ENCODE assay signal across 8 cellular contexts in genomic region chr19:53906211-53907192, GRCh38. TPM values are rescaled to one million over a fixed set of nuclear protein-coding genes. Genes with fewer than 3 reads are reported as not detected.
DNase-seq lines count a peak whose midpoint lies in the region; ATAC-seq, FAIRE-seq and TF ChIP-seq lines count a peak whose summit lies in the region.

No MANE protein-coding gene starts in this region.

- POLR2A ChIA-PET in T-cell (lab: Charles Lee) = no interaction called here

- no peak overlapping the region for H3K27ac ChIP-seq in ascending aorta

- no peaks in the 10 kb centered on the region for H3K36me3 Mint-ChIP-seq in T-cell

- H3K4me3 ChIP-seq in ascending aorta = no peak overlapping the region
- H3K4me3 ChIP-seq in iPS-15b (ENCODE audit: low read depth, low read length) = peak overlapping the region; percentile 59

- H3K9ac ChIP-seq in iPS-15b (ENCODE audit: low read depth, low read length) = no peak overlapping the region

- H3K27ac Mint-ChIP-seq in T-cell = peak overlapping the region in 1 of 2 donors; percentile 27

- peaks cover 0 to 4% (median 0%) of the 10 kb centered on the region in 3 donors for H3K9me3 Mint-ChIP-seq in T-cell

- FAIRE-seq in GM18507 (lab: Jason Lieb, UNC) = no peak

- peak; percentile 37 for DNase-seq in GM18507 (ENCODE audit: extremely low spot score, insufficient read length, low read depth)
- DNase-seq in T-cell = peak; percentile 22 to 77 (median 60)
- no peak for DNase-seq in ascending aorta (ENCODE audit: low spot score in 2 of 2)
- peak; percentile 61 to 68 for DNase-seq in stimulated activated CD4-positive, alpha-beta T cell treated with anti-CD3 and anti-CD28 coated beads, Interleukin-1b, Interleukin-23, amount 100 ng/mL, for 4 hours (ENCODE audit: low read depth in 2 of 2)

- H3K4me1 ChIP-seq in ascending aorta (peaks cover 0 to 3% of the 10 kb centered on the region in 2 donors), iPS-15b (ENCODE audit: control insufficient read depth, insufficient read depth, low read length) (peaks cover 6% of the 10 kb centered on the region)

- intact Hi-C loops in ascending aorta (cut with DNase I) = no loop called here

- peak; percentile 47 to 80 (median 72) for TF ChIP-seq CTCF in ascending aorta (IDR thresholded peaks at IDR 0.05)

- H3K4me1 Mint-ChIP-seq in T-cell = peaks cover 32 to 46% (median 39%) of the 10 kb centered on the region in 3 donors

- H3K9me3 ChIP-seq in ascending aorta (no peaks in the 10 kb centered on the region), iPS-15b (ENCODE audit: control insufficient read depth, insufficient read depth, low read length) (no peaks in the 10 kb centered on the region)

- H3K27me3 ChIP-seq in ascending aorta (peaks cover 13% of the 10 kb centered on the region), iPS-15b (ENCODE audit: control insufficient read depth, insufficient read depth, low read length) (peaks cover 49% of the 10 kb centered on the region)

- H3K36me3 ChIP-seq in ascending aorta = no peaks in the 10 kb centered on the region
- H3K36me3 ChIP-seq in iPS-15b (ENCODE audit: control insufficient read depth, insufficient read depth, low read length) = no peaks in the 10 kb centered on the region

- H3K27me3 Mint-ChIP-seq in T-cell = peaks cover 71 to 84% of the 10 kb centered on the region in 2 donors

- CTCF ChIA-PET in T-cell (lab: Charles Lee) = interaction anchor here in 1 of 2 donors (0.6 kb wide), 1 partner anchor 48 kb away, joined by 8 read pairs; no protein-coding TSS in a partner anchor

- ATAC-seq in T-cell (replicated peaks in 1 of 4) = peak; percentile 61 to 78 (median 72)
- ATAC-seq in GM18502 (IDR thresholded peaks at IDR 0.05; ENCODE audit: poor library complexity, unreplicated experiment) = no peak
- ATAC-seq in HG02981 (IDR thresholded peaks at IDR 0.05; ENCODE audit: unreplicated experiment) = no peak
- ATAC-seq in HG03460 (IDR thresholded peaks at IDR 0.05; ENCODE audit: unreplicated experiment) = no peak

- H3K4me3 Mint-ChIP-seq in T-cell = peak overlapping the region in 1 of 3 donors; percentile 56

RNA-seq across cellular contexts. Expression of gene CACNG7, which starts 2.6 kb away (rescaled TPM):
- total RNA-seq in T-cell (not detected), ascending aorta (not detected)

RNA-seq across cellular contexts. Expression of gene PRKCG, which starts 24.5 kb away (rescaled TPM):
- total RNA-seq in T-cell (1 to 10 TPM in 1 of 5 donors, under 1 TPM in 2, not detected in 2; 0.15 to 2.4 (median 0.32) TPM), ascending aorta (not detected)

RNA-seq across cellular contexts. Expression of gene MYADM, which starts 38.8 kb away (rescaled TPM):
- total RNA-seq in T-cell = 100 to 1,000 TPM in 2 of 5 donors, 10 to 100 TPM in 3; 49.9 to 335 (median 70.9) TPM
- total RNA-seq in ascending aorta = 422 TPM

RNA-seq across cellular contexts. Expression of gene CACNG8, which starts 56.2 kb away (rescaled TPM):
- total RNA-seq in T-cell (under 1 TPM in 1 of 5 donors, not detected in 4; 0.03 TPM), ascending aorta (0.32 TPM)

Comparison
In these comparisons a context has a peak if more than half of its experiments do, and no peak if none do; other contexts are left out.
1. DNase-seq: peak in GM18507 (single experiment), T-cell (34 of 34) and stimulated activated CD4-positive, alpha-beta T cell treated with anti-CD3 and anti-CD28 coated beads, Interleukin-1b, Interleukin-23, amount 100 ng/mL, for 4 hours (2 of 2); none in ascending aorta (0 of 2).
2. ATAC-seq: peak in T-cell (4 of 4); none in GM18502 (single experiment), HG02981 (single experiment) and HG03460 (single experiment).